ENCODE assay signal across 8 cellular contexts in the genomic region with DNA sequence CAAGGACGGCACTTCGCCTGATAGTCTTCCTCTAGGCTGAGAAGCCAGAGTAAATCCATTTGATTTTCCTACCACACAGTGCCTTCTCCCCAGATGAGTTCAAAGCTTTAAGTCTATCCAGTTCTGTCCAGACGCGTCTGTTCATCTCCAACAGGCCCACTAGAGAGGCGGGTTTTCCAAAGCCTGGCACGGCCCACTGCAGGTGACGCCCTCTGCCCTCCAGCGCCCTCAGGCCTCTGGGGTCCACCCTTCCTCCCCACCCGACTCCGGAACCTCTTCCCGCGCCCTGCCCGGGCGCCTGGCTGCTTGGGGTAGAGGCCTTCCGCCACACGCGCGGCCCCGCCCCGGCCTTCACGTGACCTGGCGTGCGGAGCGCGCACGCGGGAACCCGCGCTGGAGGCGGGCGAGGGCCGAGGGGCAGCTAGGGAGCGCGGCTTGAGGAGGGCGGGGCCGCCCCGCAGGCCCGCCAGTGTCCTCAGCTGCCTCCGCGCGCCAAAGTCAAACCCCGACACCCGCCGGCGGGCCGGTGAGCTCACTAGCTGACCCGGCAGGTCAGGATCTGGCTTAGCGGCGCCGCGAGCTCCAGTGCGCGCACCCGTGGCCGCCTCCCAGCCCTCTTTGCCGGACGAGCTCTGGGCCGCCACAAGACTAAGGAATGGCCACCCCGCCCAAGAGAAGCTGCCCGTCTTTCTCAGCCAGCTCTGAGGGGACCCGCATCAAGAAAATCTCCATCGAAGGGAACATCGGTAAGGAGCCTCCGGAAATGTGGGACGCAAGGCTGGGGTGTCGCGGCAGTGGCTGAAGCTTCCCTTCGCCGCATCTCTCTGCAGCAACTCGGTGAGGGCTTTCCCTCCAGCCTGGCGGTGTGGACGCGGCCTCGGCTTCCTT. TPM values are rescaled to one million over a fixed set of nuclear protein-coding genes. Genes with fewer than 3 reads are reported as not detected.
DNase-seq lines count a peak whose midpoint lies in the region; ATAC-seq and TF ChIP-seq lines count a peak whose summit lies in the region.

A gene (plus strand): TSS at position 469 of the 888 bp plus-strand sequence. CDS start 187 bp downstream, at position 656.

- ATAC-seq in HG03439 (IDR thresholded peaks at IDR 0.05; ENCODE audit: unreplicated experiment) (peak; percentile 80), left colon (peak; percentile 96)

- H3K9me3 ChIP-seq in BE2C = peaks cover 2% of the 10 kb centered on the region; the same call in 1 of the 2 replicates

- peak within 1 kb of the TSS; percentile 90 for H3K4me3 ChIP-seq in BE2C (ENCODE audit: low read depth, low read length)
- peak within 1 kb of the TSS; percentile 92 for H3K4me3 ChIP-seq in coronary artery

- no peaks in the 10 kb centered on the region for H3K4me1 ChIP-seq in BE2C

- TF ChIP-seq CTCF in BE2C (IDR thresholded peaks at IDR 0.05; ENCODE audit: low read depth, low read length) = no peak
- no peak for TF ChIP-seq CTCF in coronary artery (IDR thresholded peaks at IDR 0.05)

- intact Hi-C loops in left colon (cut with DNase I, micrococcal nuclease) = loop anchor here in 1 of 2 donors (5.0 to 10.0 kb wide), 2 partner anchors 89 to 156 kb away; a partner anchor contains a TSS

- DNase-seq in BE2C (peak; percentile 94), GM19238 (ENCODE audit: insufficient read length, low spot score) (peak; percentile 82), NCI-H524 (lab: John Stamatoyannopoulos, UW) (peak; percentile 85 to 90), coronary artery (ENCODE audit: low spot score) (peak; percentile 90), left colon (peak; percentile 91 to 94)
- peak; percentile 89 for DNase-seq in activated CD4-positive, alpha-beta T cell treated with anti-CD3 and anti-CD28 coated beads for 48 hours
- peak; percentile 70 to 83 for DNase-seq in stimulated activated CD4-positive, alpha-beta T cell treated with anti-CD3 and anti-CD28 coated beads, Interleukin-1b, Interleukin-23, amount 100 ng/mL, for 4 hours (ENCODE audit: low read depth in 2 of 2)

- H3K36me3 ChIP-seq in BE2C = peaks cover 15% of the 10 kb centered on the region

- H3K27me3 ChIP-seq in BE2C = no peaks in the 10 kb centered on the region

- peak within 1 kb of the TSS; percentile 79 to 92 for H3K27ac ChIP-seq in coronary artery

RNA-seq across cellular contexts. Expression of the gene that starts here (rescaled TPM):
- polyA plus RNA-seq in BE2C (2012; ENCODE audit: insufficient read depth, insufficient read length, low read depth) = 8.7 TPM
- 10 to 100 TPM; 11.9 to 13.5 TPM for total RNA-seq in left colon

Comparison
In these comparisons a context has a peak if more than half of its experiments do, and no peak if none do; other contexts are left out.
1. Peak in every context shown above with its lines: DNase-seq, ATAC-seq, H3K4me3 ChIP-seq and H3K27ac ChIP-seq.